Comparison of ENCODE assay signal across 9 cellular contexts in the genomic region with DNA sequence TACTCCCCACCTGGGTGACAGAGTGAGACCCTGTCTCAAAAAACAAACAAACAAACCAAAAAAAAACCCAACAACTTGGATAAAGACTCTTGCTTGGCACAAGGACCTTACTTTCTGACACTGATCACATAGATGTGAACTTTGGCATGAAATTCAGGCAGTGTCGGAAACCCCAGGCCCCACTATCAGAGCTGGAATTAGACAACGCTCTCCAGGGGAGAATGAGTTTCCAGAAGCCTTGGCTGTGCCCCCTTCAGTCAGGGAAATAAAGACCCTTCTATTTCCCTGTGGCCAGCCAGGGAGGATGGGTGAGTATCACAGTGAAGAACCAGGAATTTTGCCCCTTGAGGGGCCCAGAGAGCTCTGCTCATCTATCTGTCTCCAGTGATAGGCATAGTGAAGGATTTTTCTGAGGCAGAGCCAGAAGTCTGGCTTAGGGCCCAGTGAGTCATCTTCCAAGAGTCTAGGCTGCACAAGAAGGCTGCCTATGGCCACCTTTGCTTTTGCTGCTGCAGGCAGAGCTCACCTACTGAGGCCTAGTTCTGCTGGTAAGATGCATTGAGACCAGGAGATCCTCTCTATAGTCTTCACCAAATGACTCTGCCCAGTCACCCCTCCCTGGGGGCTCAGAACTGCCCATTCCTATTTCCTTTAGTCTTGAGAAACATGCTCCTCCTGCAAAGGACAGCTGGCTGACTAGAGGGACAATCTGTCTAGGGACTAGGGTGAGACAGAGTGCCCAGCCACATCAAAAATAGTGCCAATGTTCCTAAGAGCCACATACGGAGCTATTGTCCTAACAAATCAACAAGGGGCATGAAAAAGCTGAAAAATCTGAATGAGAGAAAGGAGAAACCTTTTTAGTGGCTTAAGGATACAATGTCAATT. TPM values are rescaled to one million over a fixed set of nuclear protein-coding genes. Genes with fewer than 3 reads are reported as not detected.
A peak's percentile ranks its signal among the peaks of the same experiment; 100 is the strongest.
DNase-seq lines count a peak whose midpoint lies in the region; ATAC-seq and TF ChIP-seq lines count a peak whose summit lies in the region.
"Had no signal": no experiment of that assay in that cellular context is flagged by ENCODE, and none has a peak within 500 bp of the region (broad histone marks: within the 10 kb centered on the region; RNA-seq: fewer than 3 reads in every experiment).

No MANE protein-coding gene starts in this region.

- H3K27ac ChIP-seq in heart left ventricle: no peak overlapping the region

- no peaks in the 10 kb centered on the region for H3K36me3 Mint-ChIP-seq in CD14-positive monocyte

- no peak for TF ChIP-seq POLR2A in heart left ventricle (IDR thresholded peaks at IDR 0.05)

- peaks cover 0 to 3% (median 0%) of the 10 kb centered on the region in 7 donors for H3K9me3 Mint-ChIP-seq in CD14-positive monocyte

- DNase-seq in GM10248 (ENCODE audit: extremely low spot score): peak; percentile 5
- peak; percentile 45 for DNase-seq in T1000 (lab: John Stamatoyannopoulos, UW)
- peak in 2 of 5 donors; percentile 47 to 70 for DNase-seq in heart left ventricle
- peak; percentile 62 for DNase-seq in skeletal muscle cell (ENCODE audit: low read depth)
- DNase-seq in HuH-7.5 (ENCODE audit: low spot score): no peak
- no peak for DNase-seq in CD14-positive monocyte (ENCODE audit: low spot score)
- DNase-seq: foreskin melanocyte had no signal

- H3K36me3 ChIP-seq in heart left ventricle: no peaks in the 10 kb centered on the region

- 44 to 81% (median 66%) methylated on average over 3 of the region's 3 CpGs for WGBS in heart left ventricle, 4 donors

- H3K4me1 ChIP-seq in heart left ventricle: peaks cover 0 to 17% (median 7%) of the 10 kb centered on the region in 12 donors

- H3K4me3 ChIP-seq in heart left ventricle (no peak overlapping the region), skeletal muscle cell (ENCODE audit: low read depth, low read length) (no peak overlapping the region)

- H3K27me3 Mint-ChIP-seq in CD14-positive monocyte (ENCODE audit: low read depth in 3 of 3): peaks cover 0 to 1% (median 0%) of the 10 kb centered on the region in 3 donors

- no peaks in the 10 kb centered on the region for H3K27me3 ChIP-seq in heart left ventricle

- no peak overlapping the region for H3K4me3 Mint-ChIP-seq in CD14-positive monocyte

- intact Hi-C loops in heart left ventricle (cut with DNase I) (no loop called here), CD14-positive monocyte (cut with micrococcal nuclease) (loop anchor here in 1 of 2 donors (5.0 kb wide), 1 partner anchor 40 kb away; the partner anchor contains the start of gene CDKN2AIPNL)

- no peak overlapping the region for H3K27ac Mint-ChIP-seq in CD14-positive monocyte

- peak in 3 of 4 donors; percentile 47 to 87 (median 71) for ATAC-seq in heart left ventricle
- ATAC-seq in HG02870 (IDR thresholded peaks at IDR 0.05; ENCODE audit: unreplicated experiment): no peak
- ATAC-seq in GM19324 (IDR thresholded peaks at IDR 0.05; ENCODE audit: low FRiP score, unreplicated experiment): no peak

- TF ChIP-seq CTCF in GM10248 (IDR thresholded peaks at IDR 0.05; ENCODE audit: control extremely low read depth, extremely low read depth, low read depth, missing control alignments): no peak
- no peak for TF ChIP-seq CTCF in heart left ventricle (IDR thresholded peaks at IDR 0.05)
- no peak for TF ChIP-seq CTCF in CD14-positive monocyte (IDR thresholded peaks at IDR 0.05)

- H3K9me3 ChIP-seq in heart left ventricle: no peaks in the 10 kb centered on the region

- POLR2A ChIA-PET in GM10248 (lab: Yijun Ruan, JAX): interaction anchor here (0.7 kb wide), 1 partner anchor 286 kb away, joined by 7 read pairs; the partner anchor contains the start of gene CAMLG

- CTCF ChIA-PET in GM10248 (lab: Yijun Ruan, JAX): interaction anchor here (0.6 to 1.6 kb wide), 5 partner anchors 15 to 126 kb away, joined by 3 read pairs; no protein-coding TSS in a partner anchor

- peaks cover 8% of the 10 kb centered on the region for H3K4me1 Mint-ChIP-seq in CD14-positive monocyte

RNA-seq across cellular contexts. Expression of gene CDKN2AIPNL, which starts 40.2 kb away (rescaled TPM):
- 10 to 100 TPM; 26.6 to 38.4 (median 32.3) TPM for total RNA-seq in heart left ventricle
- polyA plus RNA-seq in heart left ventricle (10 to 100 TPM; 45.1 to 87.5 TPM), CD14-positive monocyte (10 to 100 TPM; 15.0 to 20.0 TPM)

Comparison
In these comparisons a context has a peak if more than half of its experiments do, and no peak if none do; other contexts are left out.
1. DNase-seq: peak in GM10248 (single experiment), T1000 (single experiment) and skeletal muscle cell (single experiment); none in HuH-7.5 (single experiment) and CD14-positive monocyte (single experiment).
2. ATAC-seq: peak in heart left ventricle (3 of 4); none in HG02870 (single experiment) and GM19324 (single experiment).